ENCODE assay signal across 7 cellular contexts in the genomic region with DNA sequence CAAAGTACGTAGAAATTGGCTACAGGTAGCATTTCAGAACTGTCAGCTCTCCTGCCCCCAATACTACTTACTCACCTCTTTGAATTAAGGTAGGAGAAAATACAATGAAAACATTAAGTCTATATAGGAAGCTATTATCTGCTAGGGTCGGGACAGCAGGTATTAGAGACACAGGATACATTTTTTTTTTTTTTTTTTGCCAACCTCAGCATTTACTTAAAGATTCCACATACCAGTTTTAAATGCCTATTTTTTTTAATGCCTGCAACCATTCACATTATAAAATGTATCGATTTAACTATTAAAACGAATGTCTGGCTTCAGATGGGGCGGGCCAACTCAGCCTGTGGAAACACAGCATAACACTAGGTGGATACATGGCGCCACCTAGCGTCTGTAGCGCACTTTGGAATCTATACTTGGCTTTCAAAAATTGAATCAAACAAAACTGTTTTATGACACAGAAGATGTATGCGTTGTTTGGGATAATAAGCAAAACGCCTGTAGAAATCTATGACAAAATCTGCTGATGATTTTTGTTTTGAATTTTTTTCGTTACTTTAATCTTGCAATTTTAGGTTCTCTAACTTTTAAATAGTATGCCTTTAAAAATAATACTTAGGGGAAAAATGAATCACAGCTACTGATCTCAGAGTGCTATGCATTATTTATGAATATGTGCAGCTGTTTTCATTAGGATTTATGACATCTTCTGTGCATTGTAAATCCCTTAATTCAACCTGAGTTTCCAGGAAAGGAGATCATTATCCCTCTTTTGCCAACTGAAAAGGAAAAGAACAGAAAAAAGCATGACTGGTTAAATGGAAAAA.
DNase-seq lines count a peak whose midpoint lies in the region; ATAC-seq, FAIRE-seq and TF ChIP-seq lines count a peak whose summit lies in the region.

No MANE protein-coding gene starts in this region.

- in situ Hi-C loops in gastrocnemius medialis (cut with MboI; ENCODE audit: low sequenced_read_pairs in 4 of 4): loop anchor here in 2 of 4 donors (10.0 to 25.0 kb wide), 3 partner anchors 548 to 1154 kb away; no protein-coding TSS in a partner anchor

- no peak for TF ChIP-seq POLR2A in GM12892 (IDR thresholded peaks at IDR 0.05; ENCODE audit: low read depth, low read length)
- TF ChIP-seq POLR2A in NB4 (IDR thresholded peaks at IDR 0.05; ENCODE audit: extremely low read depth, insufficient read length): no peak
- no peak for TF ChIP-seq POLR2A in gastrocnemius medialis (IDR thresholded peaks at IDR 0.05)

- H3K27me3 ChIP-seq in adipocyte (replicated peaks; ENCODE audit: control insufficient read depth, insufficient read depth, low read length) (no peaks in the 10 kb centered on the region), gastrocnemius medialis (no peaks in the 10 kb centered on the region)

- TF ChIP-seq CTCF in NB4 (IDR thresholded peaks at IDR 0.05; ENCODE audit: low read depth, low read length) (peak; percentile 88), gastrocnemius medialis (IDR thresholded peaks at IDR 0.05 in 4 of 5, conservative IDR thresholded peaks at IDR 0.05 in 1 of 5) (peak in 4 of 5 experiments; percentile 51 to 79 (median 65))

- H3K9me3 ChIP-seq in adipocyte (ENCODE audit: control insufficient read depth, low read length) (no peaks in the 10 kb centered on the region), gastrocnemius medialis (no peaks in the 10 kb centered on the region)

- H3K4me1 ChIP-seq in adipocyte (ENCODE audit: control insufficient read depth, insufficient read depth, low read length) (no peaks in the 10 kb centered on the region), gastrocnemius medialis (no peaks in the 10 kb centered on the region)

- H3K36me3 ChIP-seq in adipocyte (ENCODE audit: control insufficient read depth, insufficient read depth, low read length, severe bottlenecking) (no peaks in the 10 kb centered on the region), gastrocnemius medialis (no peaks in the 10 kb centered on the region)

- H3K4me3 ChIP-seq in NB4 (ENCODE audit: low read depth, low read length) (no peak overlapping the region), adipocyte (ENCODE audit: low read length) (no peak overlapping the region), gastrocnemius medialis (no peak overlapping the region)

- DNase-seq in GM12892 (ENCODE audit: insufficient read length): peak; percentile 8
- peak; percentile 74 for DNase-seq in NB4 (ENCODE audit: low read depth)
- DNase-seq in T follicular helper cell (ENCODE audit: low read depth): peak; percentile 66
- peak; percentile 90 for DNase-seq in adipocyte (ENCODE audit: low read depth)
- DNase-seq in left ventricle myocardium superior: peak; percentile 82
- DNase-seq in gastrocnemius medialis: peak in 1 of 2 donors; percentile 33

- H3K9ac ChIP-seq in adipocyte (ENCODE audit: low read length): no peak overlapping the region

- intact Hi-C loops in left ventricle myocardium superior (cut with micrococcal nuclease) (no loop called here), gastrocnemius medialis (cut with DNase I; ENCODE audit: low total_unique reads) (no loop called here)

- H3K27ac ChIP-seq in gastrocnemius medialis: no peak overlapping the region

- ATAC-seq in HG02588 (IDR thresholded peaks at IDR 0.05; ENCODE audit: unreplicated experiment): peak; percentile 76
- peak; percentile 57 for ATAC-seq in left ventricle myocardium superior
- ATAC-seq in gastrocnemius medialis: peak in 1 of 2 donors; percentile 56

- FAIRE-seq in GM12892 (lab: Jason Lieb, UNC): no peak
